In genomic region chr1:109877320-109877771, GRCh38 we compare ENCODE assay signal across 9 cellular contexts. TPM values are rescaled to one million over a fixed set of nuclear protein-coding genes. Genes with fewer than 3 reads are reported as not detected.
DNase-seq lines count a peak whose midpoint lies in the region; ATAC-seq and TF ChIP-seq lines count a peak whose summit lies in the region.
"Had no signal": no experiment of that assay in that cellular context is flagged by ENCODE, and none has a peak within 500 bp of the region (broad histone marks: within the 10 kb centered on the region; RNA-seq: fewer than 3 reads in every experiment).

No MANE protein-coding gene starts in this region.

- intact Hi-C loops in sciatic nerve (cut with DNase I) = no loop called here
- intact Hi-C loops in activated naive CD4-positive, alpha-beta T cell treated with anti-CD3 and anti-CD28 coated beads for 36 hours (cut with micrococcal nuclease) = loop anchor here (5.0 kb wide), 1 partner anchor 50 kb away; no protein-coding TSS in a partner anchor

- H3K27me3 Mint-ChIP-seq in activated naive CD4-positive, alpha-beta T cell treated with anti-CD3 and anti-CD28 coated beads for 36 hours (ENCODE audit: low read depth) = no peaks in the 10 kb centered on the region

- H3K9me3 Mint-ChIP-seq in activated naive CD4-positive, alpha-beta T cell treated with anti-CD3 and anti-CD28 coated beads for 36 hours = no peaks in the 10 kb centered on the region
- H3K9me3 Mint-ChIP-seq: dendritic cell treated with granulocyte-macrophage colony-stimulating factor and Interleukin-4, amounts not matched to agents 40 ng/mL and 50 ng/mL, for 4 days had no signal

- no peak overlapping the region for H3K4me3 Mint-ChIP-seq in activated naive CD4-positive, alpha-beta T cell treated with anti-CD3 and anti-CD28 coated beads for 36 hours
- H3K4me3 Mint-ChIP-seq: dendritic cell treated with granulocyte-macrophage colony-stimulating factor and Interleukin-4, amounts not matched to agents 40 ng/mL and 50 ng/mL, for 4 days had no signal

- DNase-seq in G401 (ENCODE audit: low spot score) = peak; percentile 51
- DNase-seq in astrocyte of the cerebellum (ENCODE audit: low read depth) = peak; percentile 89
- DNase-seq in iPS DF 4.7 (ENCODE audit: extremely low read depth, low spot score) = peak; percentile 49
- DNase-seq in sciatic nerve (ENCODE audit: low spot score) = peak; percentile 79
- no peak for DNase-seq in activated naive CD4-positive, alpha-beta T cell treated with anti-CD3 and anti-CD28 coated beads for 36 hours
- DNase-seq in NCI-H1436 (lab: John Stamatoyannopoulos, UW) = no peak
- no peak for DNase-seq in COLO829 (ENCODE audit: low spot score)

- no peak overlapping the region for H3K4me3 ChIP-seq in astrocyte of the cerebellum (ENCODE audit: low read depth, low read length)

- no peak overlapping the region for H3K27ac Mint-ChIP-seq in activated naive CD4-positive, alpha-beta T cell treated with anti-CD3 and anti-CD28 coated beads for 36 hours
- H3K27ac Mint-ChIP-seq: dendritic cell treated with granulocyte-macrophage colony-stimulating factor and Interleukin-4, amounts not matched to agents 40 ng/mL and 50 ng/mL, for 4 days had no signal

- peak; percentile 89 for ATAC-seq in sciatic nerve
- no peak for ATAC-seq in HG03342 (IDR thresholded peaks at IDR 0.05; ENCODE audit: unreplicated experiment)

- CTCF ChIA-PET in activated naive CD4-positive, alpha-beta T cell treated with anti-CD3 and anti-CD28 coated beads for 36 hours (lab: Charles Lee) = interaction anchor here (1.4 kb wide), 1 partner anchor 107 kb away, joined by 3 read pairs; the partner anchor contains the start of gene AHCYL1

- H3K36me3 Mint-ChIP-seq in activated naive CD4-positive, alpha-beta T cell treated with anti-CD3 and anti-CD28 coated beads for 36 hours (ENCODE audit: low read depth) = no peaks in the 10 kb centered on the region

- peak; percentile 39 for TF ChIP-seq CTCF in astrocyte of the cerebellum (IDR thresholded peaks at IDR 0.05; ENCODE audit: low read depth, low read length, missing control alignments)

- H3K4me1 Mint-ChIP-seq in activated naive CD4-positive, alpha-beta T cell treated with anti-CD3 and anti-CD28 coated beads for 36 hours (ENCODE audit: low read depth) = peaks cover 8% of the 10 kb centered on the region

- in situ Hi-C loops in G401 (cut with HindIII; ENCODE audit: low sequenced_read_pairs) (no loop called here), astrocyte of the cerebellum (cut with HindIII; ENCODE audit: low sequenced_read_pairs) (no loop called here)

RNA-seq across cellular contexts. Expression of gene CSF1, which starts 33.3 kb away (rescaled TPM):
- 12.7 and 13.4 TPM in 2 replicates for total RNA-seq in G401 (2014; rRNA removed; shearing (Covaris generic))
- 61.2 TPM for total RNA-seq in sciatic nerve
- total RNA-seq in activated naive CD4-positive, alpha-beta T cell treated with anti-CD3 and anti-CD28 coated beads for 36 hours = 10 to 100 TPM; 12.0 to 13.5 TPM

Comparison
In these comparisons a context has a peak if more than half of its experiments do, and no peak if none do; other contexts are left out.
1. DNase-seq: peak in G401 (single experiment), astrocyte of the cerebellum (single experiment), iPS DF 4.7 (single experiment) and sciatic nerve (single experiment); none in activated naive CD4-positive, alpha-beta T cell treated with anti-CD3 and anti-CD28 coated beads for 36 hours (single experiment), NCI-H1436 (single experiment) and COLO829 (single experiment).